ENCODE assay signal across 1 cellular context in the genomic region with DNA sequence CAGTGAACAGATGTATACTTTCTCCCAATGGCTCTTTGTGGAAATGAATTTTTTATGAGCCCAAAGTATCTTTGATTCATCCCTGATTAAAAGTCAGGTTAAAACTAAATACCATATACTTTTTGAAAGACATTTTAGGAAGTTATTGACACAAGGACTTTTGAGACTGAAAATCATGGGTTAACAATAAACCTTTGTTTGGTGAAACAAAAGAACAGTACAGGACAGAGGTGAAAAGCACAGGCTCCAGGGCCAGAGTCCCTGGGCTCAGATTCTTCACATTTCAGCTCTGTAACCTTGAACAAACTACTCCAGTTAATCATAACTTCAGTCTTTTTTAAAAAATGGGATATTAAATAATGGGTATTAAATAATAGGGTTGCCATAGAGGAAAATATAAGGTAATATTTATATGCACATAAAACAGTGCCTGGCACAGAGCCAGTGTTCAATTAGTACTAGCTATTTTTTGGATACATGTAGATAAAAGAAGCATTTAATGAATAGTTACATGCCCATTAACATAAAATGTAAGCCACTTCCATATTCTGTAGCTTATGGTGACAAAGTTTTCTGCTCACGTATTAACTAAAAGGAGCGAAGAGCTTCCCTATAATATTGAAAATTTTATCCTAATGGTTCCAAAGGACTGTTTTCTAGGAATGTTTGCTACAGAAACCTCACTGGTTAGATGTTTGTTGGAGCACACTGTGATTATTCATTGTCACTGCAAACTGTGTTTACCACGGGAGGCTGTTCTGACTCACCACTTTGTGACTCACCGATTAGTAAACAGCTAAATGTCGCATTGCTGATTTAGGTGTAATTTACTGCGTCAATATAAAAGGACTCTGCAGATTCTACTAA.
A peak's percentile ranks its signal among the peaks of the same experiment; 100 is the strongest.
TF ChIP-seq lines count a peak whose summit lies in the region.

No MANE protein-coding gene starts in this region.

TF ChIP-seq in K562, 482 proteins besides CTCF, POLR2A, EP300 and RAD21 (continued from another document and continues in another):
- TF ChIP-seq, protein P1, sequence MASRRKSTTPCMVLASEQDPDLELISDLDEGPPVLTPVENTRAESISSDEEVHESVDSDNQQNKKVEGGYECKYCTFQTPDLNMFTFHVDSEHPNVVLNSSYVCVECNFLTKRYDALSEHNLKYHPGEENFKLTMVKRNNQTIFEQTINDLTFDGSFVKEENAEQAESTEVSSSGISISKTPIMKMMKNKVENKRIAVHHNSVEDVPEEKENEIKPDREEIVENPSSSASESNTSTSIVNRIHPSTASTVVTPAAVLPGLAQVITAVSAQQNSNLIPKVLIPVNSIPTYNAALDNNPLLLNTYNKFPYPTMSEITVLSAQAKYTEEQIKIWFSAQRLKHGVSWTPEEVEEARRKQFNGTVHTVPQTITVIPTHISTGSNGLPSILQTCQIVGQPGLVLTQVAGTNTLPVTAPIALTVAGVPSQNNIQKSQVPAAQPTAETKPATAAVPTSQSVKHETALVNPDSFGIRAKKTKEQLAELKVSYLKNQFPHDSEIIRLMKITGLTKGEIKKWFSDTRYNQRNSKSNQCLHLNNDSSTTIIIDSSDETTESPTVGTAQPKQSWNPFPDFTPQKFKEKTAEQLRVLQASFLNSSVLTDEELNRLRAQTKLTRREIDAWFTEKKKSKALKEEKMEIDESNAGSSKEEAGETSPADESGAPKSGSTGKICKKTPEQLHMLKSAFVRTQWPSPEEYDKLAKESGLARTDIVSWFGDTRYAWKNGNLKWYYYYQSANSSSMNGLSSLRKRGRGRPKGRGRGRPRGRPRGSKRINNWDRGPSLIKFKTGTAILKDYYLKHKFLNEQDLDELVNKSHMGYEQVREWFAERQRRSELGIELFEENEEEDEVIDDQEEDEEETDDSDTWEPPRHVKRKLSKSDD (conservative IDR thresholded peaks at IDR 0.05; ENCODE audit: low read length) = no peak
- TF ChIP-seq BMI1 (IDR thresholded peaks at IDR 0.05; ENCODE audit: low read length) (no peak), ZNF146 (CRISPR knock-in tag; IDR thresholded peaks at IDR 0.05; ENCODE audit: unreplicated experiment) (no peak), NCOR1 (IDR thresholded peaks at IDR 0.05) (no peak), ZNF311 (CRISPR knock-in tag; IDR thresholded peaks at IDR 0.05) (no peak), FOXA3 (CRISPR knock-in tag; conservative IDR thresholded peaks at IDR 0.05 in 1 of 2, IDR thresholded peaks at IDR 0.05 in 1 of 2) (peak; percentile 95 to 96), MAFF (IDR thresholded peaks at IDR 0.05; ENCODE audit: low read length) (no peak), CAMTA2 (CRISPR knock-in tag; conservative IDR thresholded peaks at IDR 0.05) (no peak), ZNF431 (CRISPR knock-in tag; IDR thresholded peaks at IDR 0.05) (no peak), FOXJ2 (tag; IDR thresholded peaks at IDR 0.05) (peak; percentile 81; the same call in 1 of the 2 replicates), TCF15 (CRISPR knock-in tag; IDR thresholded peaks at IDR 0.05) (no peak), ELF2 (CRISPR knock-in tag; IDR thresholded peaks at IDR 0.05) (no peak), ZBTB7A (IDR thresholded peaks at IDR 0.05; ENCODE audit: borderline replicate concordance, control insufficient read depth, low read depth, low read length) (no peak), LARP7 (IDR thresholded peaks at IDR 0.05) (no peak), POLR3A (IDR thresholded peaks at IDR 0.05; ENCODE audit: borderline replicate concordance, extremely low read depth, insufficient read depth, insufficient read length) (no peak), DDX20 (tag; IDR thresholded peaks at IDR 0.05; ENCODE audit: low read depth) (no peak), HIVEP1 (CRISPR knock-in tag; IDR thresholded peaks at IDR 0.05) (no peak), ZKSCAN1 (IDR thresholded peaks at IDR 0.05; ENCODE audit: low read depth, low read length) (no peak), SREBF2 (CRISPR knock-in tag; IDR thresholded peaks at IDR 0.05) (no peak), GTF2A2 (tag; IDR thresholded peaks at IDR 0.05) (no peak), RBM34 (IDR thresholded peaks at IDR 0.05; ENCODE audit: borderline replicate concordance, insufficient read depth, low read length) (no peak), ERF (CRISPR knock-in tag; IDR thresholded peaks at IDR 0.05) (no peak), ZFP36 (IDR thresholded peaks at IDR 0.05; ENCODE audit: low read depth, low read length, partially characterized antibody) (no peak), TAF7 (tag; IDR thresholded peaks at IDR 0.05) (no peak), NEUROD1 (IDR thresholded peaks at IDR 0.05; ENCODE audit: borderline replicate concordance, low read depth, low read length, partially characterized antibody) (no peak), ZNF57 (CRISPR knock-in tag; IDR thresholded peaks at IDR 0.05) (no peak), FOXP4 (CRISPR knock-in tag; IDR thresholded peaks at IDR 0.05; ENCODE audit: borderline replicate concordance) (no peak), NFYB (IDR thresholded peaks at IDR 0.05; ENCODE audit: extremely low read depth, insufficient read length) (no peak), UBTF (IDR thresholded peaks at IDR 0.05; ENCODE audit: borderline replicate concordance in 1 of 2, low read depth in 2 of 2, low read length in 2 of 2) (no peak), KDM1A (IDR thresholded peaks at IDR 0.05) (peak; percentile 44 to 45; a peak in 1 of 4 replicates), TOE1 (IDR thresholded peaks at IDR 0.05; ENCODE audit: borderline replicate concordance) (no peak), TOE1 (CRISPR knock-in tag; IDR thresholded peaks at IDR 0.05; ENCODE audit: borderline replicate concordance, low read depth) (no peak), JUND (IDR thresholded peaks at IDR 0.05; ENCODE audit: borderline replicate concordance, low read depth, low read length) (peak; percentile 99), JUND (tag; IDR thresholded peaks at IDR 0.05; ENCODE audit: borderline replicate concordance, low read depth, low read length) (peak; percentile 99)
- TF ChIP-seq, protein P2, sequence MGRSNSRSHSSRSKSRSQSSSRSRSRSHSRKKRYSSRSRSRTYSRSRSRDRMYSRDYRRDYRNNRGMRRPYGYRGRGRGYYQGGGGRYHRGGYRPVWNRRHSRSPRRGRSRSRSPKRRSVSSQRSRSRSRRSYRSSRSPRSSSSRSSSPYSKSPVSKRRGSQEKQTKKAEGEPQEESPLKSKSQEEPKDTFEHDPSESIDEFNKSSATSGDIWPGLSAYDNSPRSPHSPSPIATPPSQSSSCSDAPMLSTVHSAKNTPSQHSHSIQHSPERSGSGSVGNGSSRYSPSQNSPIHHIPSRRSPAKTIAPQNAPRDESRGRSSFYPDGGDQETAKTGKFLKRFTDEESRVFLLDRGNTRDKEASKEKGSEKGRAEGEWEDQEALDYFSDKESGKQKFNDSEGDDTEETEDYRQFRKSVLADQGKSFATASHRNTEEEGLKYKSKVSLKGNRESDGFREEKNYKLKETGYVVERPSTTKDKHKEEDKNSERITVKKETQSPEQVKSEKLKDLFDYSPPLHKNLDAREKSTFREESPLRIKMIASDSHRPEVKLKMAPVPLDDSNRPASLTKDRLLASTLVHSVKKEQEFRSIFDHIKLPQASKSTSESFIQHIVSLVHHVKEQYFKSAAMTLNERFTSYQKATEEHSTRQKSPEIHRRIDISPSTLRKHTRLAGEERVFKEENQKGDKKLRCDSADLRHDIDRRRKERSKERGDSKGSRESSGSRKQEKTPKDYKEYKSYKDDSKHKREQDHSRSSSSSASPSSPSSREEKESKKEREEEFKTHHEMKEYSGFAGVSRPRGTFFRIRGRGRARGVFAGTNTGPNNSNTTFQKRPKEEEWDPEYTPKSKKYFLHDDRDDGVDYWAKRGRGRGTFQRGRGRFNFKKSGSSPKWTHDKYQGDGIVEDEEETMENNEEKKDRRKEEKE (IDR thresholded peaks at IDR 0.05; ENCODE audit: borderline replicate concordance in 1 of 2, control insufficient read depth in 1 of 2, low read depth in 2 of 2, low read length in 1 of 2) = no peak
